Comparison of ENCODE assay signal across 21 cellular contexts in the genomic region with DNA sequence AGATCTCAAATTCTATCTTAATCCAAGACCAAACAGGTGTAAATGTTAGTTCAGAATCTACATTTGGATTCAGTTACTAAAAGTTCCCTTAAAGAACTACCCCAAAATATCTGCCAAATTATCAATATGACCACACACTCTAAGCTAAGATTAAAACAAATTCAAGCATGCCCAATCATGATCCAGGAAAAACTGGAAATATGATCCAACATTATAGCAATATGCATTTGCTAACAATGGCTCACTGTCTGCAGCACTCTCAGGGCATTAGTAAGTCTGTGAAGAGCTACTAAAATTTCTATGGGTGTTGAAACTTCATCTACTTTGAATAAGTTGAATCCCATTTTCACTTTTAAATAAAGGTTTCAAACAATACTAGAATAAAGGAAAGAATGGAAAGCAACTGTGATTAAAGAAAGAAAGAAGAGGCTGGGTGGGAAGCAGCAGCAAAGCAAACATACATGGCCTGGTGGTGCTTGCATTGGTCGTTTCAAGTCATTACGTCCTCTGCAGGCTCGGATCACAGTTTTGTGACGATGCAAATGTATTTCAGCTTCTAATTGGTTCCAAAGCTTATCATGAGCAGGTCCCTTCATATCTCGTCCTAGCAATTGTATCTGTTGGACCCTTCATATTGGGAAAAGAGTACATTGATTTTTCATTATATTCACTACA.
"Had no signal": no experiment of that assay in that cellular context is flagged by ENCODE, and none has a peak within 500 bp of the region (broad histone marks: within the 10 kb centered on the region; RNA-seq: fewer than 3 reads in every experiment).

No MANE protein-coding gene starts in this region.

- H3K9me3 Mint-ChIP-seq: mesothelial cell of epicardium; natural killer cell treated with Interleukin-12 subunit alpha and Interleukin-12 subunit beta and Interleukin-15 and Interleukin-18, amount 100 ng/mL, for 72 hours had no signal

- H3K4me1 ChIP-seq: esophagus muscularis mucosa, gastrocnemius medialis, pancreas, stomach, transverse colon had no signal

- H3K27me3 Mint-ChIP-seq: natural killer cell treated with Interleukin-12 subunit alpha and Interleukin-12 subunit beta and Interleukin-15 and Interleukin-18, amount 100 ng/mL, for 72 hours; progenitor cell of endocrine pancreas had no signal

- H3K27ac ChIP-seq: epithelial cell of prostate, esophagus muscularis mucosa, gastrocnemius medialis, pancreas, stomach, thoracic aorta, transverse colon had no signal

- H3K27me3 ChIP-seq: esophagus muscularis mucosa, gastrocnemius medialis, pancreas, stomach, transverse colon had no signal

- H3K9me3 ChIP-seq: esophagus muscularis mucosa, gastrocnemius medialis, pancreas, stomach, thoracic aorta, transverse colon had no signal

- H3K36me3 ChIP-seq: thoracic aorta had no signal

- ATAC-seq: gastrocnemius medialis; left lobe of liver; natural killer cell treated with Interleukin-12 subunit alpha and Interleukin-12 subunit beta and Interleukin-15 and Interleukin-18, amount 100 ng/mL, for 72 hours; pancreas; right cardiac atrium had no signal

- H3K27ac Mint-ChIP-seq: mesothelial cell of epicardium; natural killer cell treated with Interleukin-12 subunit alpha and Interleukin-12 subunit beta and Interleukin-15 and Interleukin-18, amount 100 ng/mL, for 72 hours; progenitor cell of endocrine pancreas had no signal

- DNase-seq: cortex of kidney; effector memory CD4-positive, alpha-beta T cell; gastrocnemius medialis; glutamatergic neuron; islet precursor cell; occipital lobe; pancreas; right cardiac atrium; small intestine; stimulated activated CD4-positive, alpha-beta T cell treated with anti-CD3 and anti-CD28 coated beads, Interleukin-12 subunit alpha, Interleukin-12 subunit beta, amount 100 ng/mL, for 4 hours; stimulated activated naive CD4-positive, alpha-beta T cell; stomach; substantia nigra; transverse colon had no signal

- H3K4me3 ChIP-seq: esophagus muscularis mucosa, gastrocnemius medialis, pancreas, stomach, thoracic aorta, transverse colon had no signal

- H3K4me1 Mint-ChIP-seq: mesothelial cell of epicardium had no signal

- H3K4me3 Mint-ChIP-seq: mesothelial cell of epicardium; natural killer cell treated with Interleukin-12 subunit alpha and Interleukin-12 subunit beta and Interleukin-15 and Interleukin-18, amount 100 ng/mL, for 72 hours had no signal
